9 cellular contexts compared by ENCODE assay signal in the genomic region with DNA sequence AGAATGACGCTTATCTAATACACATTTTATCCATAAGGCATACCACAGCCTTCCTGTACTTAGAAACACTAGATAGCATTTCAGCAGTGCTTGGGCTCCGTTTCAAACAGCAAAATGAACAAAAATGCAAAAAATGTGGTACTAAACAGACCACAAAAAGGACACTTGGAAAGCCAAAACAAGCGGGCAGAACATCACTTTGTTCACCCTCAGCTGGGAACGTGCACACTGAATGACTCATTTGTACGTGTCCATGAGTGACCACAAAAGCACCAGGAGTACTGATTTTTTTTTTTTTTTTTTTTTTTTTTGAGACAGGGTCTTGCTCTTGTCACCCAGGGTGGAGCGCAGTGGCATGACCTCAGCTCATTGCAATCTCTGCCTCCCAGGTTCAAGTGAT. TPM values are rescaled to one million over a fixed set of nuclear protein-coding genes. Genes with fewer than 3 reads are reported as not detected.
A peak's percentile ranks its signal among the peaks of the same experiment; 100 is the strongest.
DNase-seq lines count a peak whose midpoint lies in the region; ATAC-seq lines count a peak whose summit lies in the region.
"Had no signal": no experiment of that assay in that cellular context is flagged by ENCODE, and none has a peak within 500 bp of the region (broad histone marks: within the 10 kb centered on the region; RNA-seq: fewer than 3 reads in every experiment).

No MANE protein-coding gene starts in this region.

- ATAC-seq in GM21529 (IDR thresholded peaks at IDR 0.05; ENCODE audit: unreplicated experiment) (peak; percentile 25), left lobe of liver (no peak)

- DNase-seq in CD1c-positive myeloid dendritic cell (ENCODE audit: extremely low spot score), result peak; percentile 26
- DNase-seq in RKO (ENCODE audit: low spot score), result peak; percentile 83
- peak; percentile 99 for DNase-seq in glomerular visceral epithelial cell (ENCODE audit: extremely low spot score)
- DNase-seq in DMS79 treated with DMSO at 0.1 percent for 48 hours (lab: John Stamatoyannopoulos, UW), result no peak
- no peak for DNase-seq in midbrain (lab: John Stamatoyannopoulos, UW)
- DNase-seq in NCI-H146 (lab: John Stamatoyannopoulos, UW), result no peak
- no peak for DNase-seq in left lobe of liver (ENCODE audit: low spot score)
- DNase-seq: heart left ventricle had no signal

RNA-seq across cellular contexts. Expression of gene FOXN3, which starts 8.9 kb away (rescaled TPM):
- 72.9 TPM for total RNA-seq in left lobe of liver

Comparison
In these comparisons a context has a peak if more than half of its experiments do, and no peak if none do; other contexts are left out.
1. DNase-seq: peak in CD1c-positive myeloid dendritic cell (single experiment), RKO (single experiment) and glomerular visceral epithelial cell (single experiment); none in DMS79 treated with DMSO at 0.1 percent for 48 hours (single experiment), midbrain (single experiment), NCI-H146 (single experiment) and left lobe of liver (single experiment).